ENCODE assay signal across 16 cellular contexts in genomic region chr11:17954395-17955252, GRCh38. TPM values are rescaled to one million over a fixed set of nuclear protein-coding genes. Genes with fewer than 3 reads are reported as not detected.
DNase-seq lines count a peak whose midpoint lies in the region; ATAC-seq and TF ChIP-seq lines count a peak whose summit lies in the region.
"Had no signal": no experiment of that assay in that cellular context is flagged by ENCODE, and none has a peak within 500 bp of the region (broad histone marks: within the 10 kb centered on the region; RNA-seq: fewer than 3 reads in every experiment).

No MANE protein-coding gene starts in this region.

- no peaks in the 10 kb centered on the region for H3K27me3 ChIP-seq in dorsolateral prefrontal cortex
- H3K27me3 ChIP-seq in right lobe of liver = no peaks in the 10 kb centered on the region

- peak overlapping the region in 38 of 59 donors; percentile 2 to 80 (median 48) for H3K27ac ChIP-seq in dorsolateral prefrontal cortex
- peak overlapping the region; percentile 68 to 77 (median 77) for H3K27ac ChIP-seq in right lobe of liver
- H3K27ac ChIP-seq: A549 had no signal

- ATAC-seq in right lobe of liver (peak; percentile 65 to 75 (median 74)), GM18519 (IDR thresholded peaks at IDR 0.05; ENCODE audit: low FRiP score, unreplicated experiment) (no peak)
- ATAC-seq: A549; CD8-positive, alpha-beta T cell; GM23338; stimulated activated effector memory CD8-positive, alpha-beta T cell treated with anti-CD3 and anti-CD28 coated beads, Interleukin-12 subunit alpha, Interleukin-12 subunit beta, amount 100 ng/mL, for 72 hours; T-helper 17 cell had no signal

- H3K4me3 ChIP-seq in dorsolateral prefrontal cortex = no peak overlapping the region
- H3K4me3 ChIP-seq in right lobe of liver = no peak overlapping the region
- H3K4me3 ChIP-seq: A549, GM23338 had no signal

- H3K36me3 ChIP-seq in right lobe of liver = peaks cover 0 to 6% (median 0%) of the 10 kb centered on the region in 4 donors

- TF ChIP-seq CTCF in dorsolateral prefrontal cortex (IDR thresholded peaks at IDR 0.05 in 54 of 56, conservative IDR thresholded peaks at IDR 0.05 in 2 of 56; ENCODE audit: low read depth in 1 of 56, partially characterized antibody in 56 of 56) = no peak
- no peak for TF ChIP-seq CTCF in right lobe of liver (IDR thresholded peaks at IDR 0.05)

- H3K4me1 ChIP-seq in right lobe of liver = peaks cover 0 to 45% (median 17%) of the 10 kb centered on the region in 4 donors

- WGBS in right lobe of liver (ENCODE audit: insufficient coverage, low coverage, low lambda C conversion rate, missing lambda C conversion rate) = 14% methylated on average over 5 of the region's 5 CpGs

- TF ChIP-seq POLR2A in right lobe of liver (IDR thresholded peaks at IDR 0.05) = peak; percentile 61

- intact Hi-C loops in dorsolateral prefrontal cortex (cut with DNase I) (no loop called here), right lobe of liver (cut with DNase I) (no loop called here)

- peak; percentile 17 to 35 for DNase-seq in AML-193 (lab: John Stamatoyannopoulos, UW)
- peak; percentile 38 for DNase-seq in NOMO-1 treated with DMSO at 0.1 percent for 48 hours (lab: John Stamatoyannopoulos, UW; ENCODE audit: unreplicated experiment)
- peak in 5 of 10 donors; percentile 38 to 57 (median 52) for DNase-seq in dorsolateral prefrontal cortex
- peak in 2 of 3 donors; percentile 38 to 67 for DNase-seq in right lobe of liver
- DNase-seq in EL = no peak
- DNase-seq in effector CD4-positive, alpha-beta T cell = no peak
- no peak for DNase-seq in HK-2 (ENCODE audit: unreplicated experiment)
- DNase-seq: activated CD8-positive, alpha-beta memory T cell treated with anti-CD3 and anti-CD28 coated beads, Interleukin-2, amount 50 U/mL, for 48 hours; activated naive CD4-positive, alpha-beta T cell treated with anti-CD3 and anti-CD28 coated beads for 36 hours; CD8-positive, alpha-beta T cell; NCI-H82; T-helper 17 cell had no signal

- no peaks in the 10 kb centered on the region for H3K9me3 ChIP-seq in right lobe of liver
- H3K9me3 ChIP-seq: A549 had no signal

RNA-seq across cellular contexts. Expression of gene SERGEF, which starts 58.2 kb away (rescaled TPM):
- 100 to 1,000 TPM in 101 of 120 experiments, 10 to 100 TPM in 19; 58.0 to 174 (median 121) TPM for total RNA-seq in dorsolateral prefrontal cortex
- total RNA-seq in right lobe of liver = 10 to 100 TPM in 4 of 6 experiments, 1 to 10 TPM in 2; 8.4 to 19.5 (median 15.8) TPM

Comparison
In these comparisons a context has a peak if more than half of its experiments do, and no peak if none do; other contexts are left out.
1. DNase-seq: peak in AML-193 (2 of 2), NOMO-1 treated with DMSO at 0.1 percent for 48 hours (single experiment) and right lobe of liver (2 of 3); none in EL (single experiment), effector CD4-positive, alpha-beta T cell (single experiment) and HK-2 (single experiment).